Comparison of ENCODE assay signal across 25 cellular contexts in the genomic region with DNA sequence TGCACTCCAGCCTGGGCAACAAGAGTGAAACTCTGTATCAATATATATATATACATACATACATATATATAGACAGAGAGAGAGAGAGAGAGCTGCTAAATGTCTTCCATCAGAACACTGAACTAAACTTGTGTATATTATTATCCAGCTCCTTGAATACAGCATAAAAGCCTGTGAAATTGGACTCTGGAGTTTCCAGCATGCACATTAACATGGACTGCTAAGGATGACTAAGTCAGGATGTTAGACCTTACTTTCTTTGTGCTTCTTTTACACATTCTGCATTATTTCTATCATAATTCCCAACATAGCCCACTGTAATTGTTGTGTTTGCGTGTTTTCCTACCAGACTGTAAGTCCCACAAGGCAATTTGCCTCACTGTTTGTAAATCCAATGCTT.
DNase-seq lines count a peak whose midpoint lies in the region; ATAC-seq and TF ChIP-seq lines count a peak whose summit lies in the region.
"Had no signal": no experiment of that assay in that cellular context is flagged by ENCODE, and none has a peak within 500 bp of the region (broad histone marks: within the 10 kb centered on the region; RNA-seq: fewer than 3 reads in every experiment).

No MANE protein-coding gene starts in this region.

- H4K20me1 ChIP-seq in PC-3 (ENCODE audit: low read length) (no peaks in the 10 kb centered on the region), SK-N-SH (ENCODE audit: insufficient read depth) (no peaks in the 10 kb centered on the region), smooth muscle cell (ENCODE audit: low read depth) (no peaks in the 10 kb centered on the region)
- H4K20me1 ChIP-seq: BLaER1 had no signal

- H3K27me3 ChIP-seq in PC-3 (ENCODE audit: low read length) (no peaks in the 10 kb centered on the region), SK-N-SH (ENCODE audit: insufficient read depth) (no peaks in the 10 kb centered on the region), foreskin keratinocyte (no peaks in the 10 kb centered on the region), smooth muscle cell (ENCODE audit: low read depth) (no peaks in the 10 kb centered on the region), gastrocnemius medialis (no peaks in the 10 kb centered on the region), MG63 (no peaks in the 10 kb centered on the region)
- H3K27me3 ChIP-seq: BE2C, BLaER1 had no signal

- H3K4me1 ChIP-seq in PC-3 (ENCODE audit: insufficient read depth, low read length) (no peaks in the 10 kb centered on the region), SK-N-SH (ENCODE audit: control insufficient read depth in 1 of 2, insufficient read depth in 2 of 2, low read depth in 1 of 2, low read length in 1 of 2) (peaks cover 0 to 3% of the 10 kb centered on the region in 2 experiments; a peak in 2 of 4 replicates), foreskin keratinocyte (peaks cover 13% of the 10 kb centered on the region), smooth muscle cell (ENCODE audit: low read depth) (no peaks in the 10 kb centered on the region), gastrocnemius medialis (no peaks in the 10 kb centered on the region)
- H3K4me1 ChIP-seq: BE2C, BLaER1 had no signal

- TF ChIP-seq POLR2A in gastrocnemius medialis (IDR thresholded peaks at IDR 0.05): no peak

- H3K4me2 ChIP-seq in PC-3 (ENCODE audit: low read length) (no peak overlapping the region), SK-N-SH (no peak overlapping the region), smooth muscle cell (no peak overlapping the region)
- H3K4me2 ChIP-seq: BLaER1 had no signal

- no peak for TF ChIP-seq EP300 in SK-N-SH (IDR thresholded peaks at IDR 0.05; ENCODE audit: borderline replicate concordance in 1 of 2, low read depth in 1 of 2, low read length in 1 of 2)

- H3K36me3 ChIP-seq in PC-3 (ENCODE audit: low read depth, low read length) (no peaks in the 10 kb centered on the region; the same call in 1 of the 2 replicates), SK-N-SH (replicated peaks in 1 of 2; ENCODE audit: control insufficient read depth in 1 of 2, insufficient read depth in 2 of 2, low read length in 1 of 2) (no peaks in the 10 kb centered on the region), smooth muscle cell (ENCODE audit: low read depth) (no peaks in the 10 kb centered on the region), gastrocnemius medialis (no peaks in the 10 kb centered on the region), MG63 (no peaks in the 10 kb centered on the region)
- H3K36me3 ChIP-seq: BE2C, BLaER1 had no signal

- TF ChIP-seq CTCF in PC-3 (conservative IDR thresholded peaks at IDR 0.05; ENCODE audit: low read depth, low read length) (no peak), SK-N-SH (IDR thresholded peaks at IDR 0.05) (no peak), foreskin keratinocyte (conservative IDR thresholded peaks at IDR 0.05) (no peak), smooth muscle cell (IDR thresholded peaks at IDR 0.05; ENCODE audit: borderline replicate concordance, insufficient read depth, poor library complexity, severe bottlenecking) (no peak), gastrocnemius medialis (IDR thresholded peaks at IDR 0.05 in 4 of 5, conservative IDR thresholded peaks at IDR 0.05 in 1 of 5) (no peak)

- no peak for DNase-seq in PC-3
- DNase-seq in SK-N-SH: no peak
- DNase-seq in foreskin keratinocyte: no peak
- no peak for DNase-seq in smooth muscle cell (lab: John Stamatoyannopoulos, UW; ENCODE audit: unreplicated experiment)
- no peak for DNase-seq in gastrocnemius medialis
- DNase-seq in HK-2 (ENCODE audit: unreplicated experiment): no peak
- no peak for DNase-seq in MG63
- DNase-seq: 8988T; ACHN; BE2C; C1 segment of cervical spinal cord; CD4-positive, alpha-beta memory T cell; CD4-positive, CD25-positive, alpha-beta regulatory T cell; CD8-positive, alpha-beta memory T cell; COR-L47; DMS 273 treated with DMSO at 0.1 percent for 48 hours; DMS153; DMS53; DMS79; DND-41; EL; GDM1 had no signal

- H3K9me2 ChIP-seq in PC-3 (replicated peaks; ENCODE audit: low read length) (no peaks in the 10 kb centered on the region), SK-N-SH (no peaks in the 10 kb centered on the region)

- H3K9ac ChIP-seq in PC-3 (ENCODE audit: low read length) (no peak overlapping the region), SK-N-SH (no peak overlapping the region), smooth muscle cell (ENCODE audit: low read depth) (no peak overlapping the region)
- H3K9ac ChIP-seq: BLaER1 had no signal

- H3K79me2 ChIP-seq in PC-3 (ENCODE audit: low read length) (no peaks in the 10 kb centered on the region), SK-N-SH (ENCODE audit: insufficient read depth) (no peaks in the 10 kb centered on the region), smooth muscle cell (ENCODE audit: low read depth) (no peaks in the 10 kb centered on the region)

- intact Hi-C loops in PC-3 (cut with micrococcal nuclease): no loop called here
- intact Hi-C loops in gastrocnemius medialis (cut with DNase I; ENCODE audit: low total_unique reads): no loop called here

- ATAC-seq in PC-3 (peak; percentile 75), foreskin keratinocyte (peak; percentile 41), gastrocnemius medialis (no peak), HG02885 (IDR thresholded peaks at IDR 0.05; ENCODE audit: poor library complexity, unreplicated experiment) (no peak)
- ATAC-seq: GM12878 had no signal

- H2AFZ ChIP-seq in PC-3 (ENCODE audit: low read length): no peak overlapping the region
- H2AFZ ChIP-seq in SK-N-SH (ENCODE audit: low read depth): peak overlapping the region; percentile 9; the same call in 1 of the 2 replicates
- H2AFZ ChIP-seq in smooth muscle cell (ENCODE audit: low read depth): peak overlapping the region; percentile 39

- no peak for TF ChIP-seq RAD21 in SK-N-SH (IDR thresholded peaks at IDR 0.05; ENCODE audit: low read length)

- H3K27ac ChIP-seq in PC-3 (ENCODE audit: low read length): no peak overlapping the region
- H3K27ac ChIP-seq in SK-N-SH (ENCODE audit: low read depth in 2 of 2, low read length in 1 of 2): no peak overlapping the region
- no peak overlapping the region for H3K27ac ChIP-seq in foreskin keratinocyte
- H3K27ac ChIP-seq in smooth muscle cell (ENCODE audit: low read depth): no peak overlapping the region
- H3K27ac ChIP-seq in gastrocnemius medialis: no peak overlapping the region
- H3K27ac ChIP-seq: BLaER1 had no signal

- no peak overlapping the region for H3K4me3 ChIP-seq in PC-3 (ENCODE audit: low read length)
- H3K4me3 ChIP-seq in SK-N-SH (ENCODE audit: low read depth in 2 of 2, low read length in 1 of 2): no peak overlapping the region
- H3K4me3 ChIP-seq in smooth muscle cell: no peak overlapping the region
- H3K4me3 ChIP-seq in gastrocnemius medialis: no peak overlapping the region
- H3K4me3 ChIP-seq in MG63: no peak overlapping the region
- H3K4me3 ChIP-seq: BLaER1, GM12878 had no signal

- CTCF ChIA-PET in PC-3 (lab: Charles Lee) (no interaction called here), SK-N-SH (lab: Yijun Ruan, JAX) (interaction anchor here (1.4 kb wide), 1 partner anchor 265 kb away, joined by 3 read pairs; no protein-coding TSS in a partner anchor)

- WGBS in SK-N-SH (ENCODE audit: low lambda C conversion rate): 96% methylated on average over 1 of the region's 1 CpG
- 100% methylated on average over 1 of the region's 1 CpG for WGBS in smooth muscle cell (ENCODE audit: low lambda C conversion rate)

- no TSS peak for BruUV-seq in PC-3 (replicated peaks; lab: Mats Ljungman, UMichigan)

- in situ Hi-C loops in gastrocnemius medialis (cut with MboI; ENCODE audit: low sequenced_read_pairs in 4 of 4): no loop called here

- POLR2A ChIA-PET in PC-3 (lab: Charles Lee; ENCODE audit: unreplicated experiment) (no interaction called here), SK-N-SH (lab: Yijun Ruan, JAX) (no interaction called here)

- H3F3A ChIP-seq in PC-3 (ENCODE audit: low read length, unreplicated experiment): no peaks in the 10 kb centered on the region
- H3F3A ChIP-seq in SK-N-SH (replicated peaks; ENCODE audit: insufficient read depth): no peaks in the 10 kb centered on the region
- no peaks in the 10 kb centered on the region for H3F3A ChIP-seq in smooth muscle cell (ENCODE audit: low read depth)

- H3K9me3 ChIP-seq in PC-3 (ENCODE audit: low read length): peaks cover 9% of the 10 kb centered on the region; the same call in 1 of the 2 replicates
- H3K9me3 ChIP-seq in SK-N-SH: no peaks in the 10 kb centered on the region
- no peaks in the 10 kb centered on the region for H3K9me3 ChIP-seq in smooth muscle cell (replicated peaks; ENCODE audit: low read depth)
- no peaks in the 10 kb centered on the region for H3K9me3 ChIP-seq in gastrocnemius medialis
- peaks cover 5% of the 10 kb centered on the region for H3K9me3 ChIP-seq in MG63
- H3K9me3 ChIP-seq: BE2C had no signal

TF ChIP-seq in SK-N-SH, 30 proteins besides CTCF, POLR2A, EP300 and RAD21:
- TF ChIP-seq RCOR1 (IDR thresholded peaks at IDR 0.05; ENCODE audit: low read length): no peak
- TF ChIP-seq CHD2 (IDR thresholded peaks at IDR 0.05; ENCODE audit: low read length, partially characterized antibody): no peak
- no peak for TF ChIP-seq MXI1 (IDR thresholded peaks at IDR 0.05; ENCODE audit: low read depth, low read length)
- no peak for TF ChIP-seq TEAD4 (IDR thresholded peaks at IDR 0.05; ENCODE audit: borderline replicate concordance, insufficient read depth)
- TF ChIP-seq NRF1 (IDR thresholded peaks at IDR 0.05; ENCODE audit: low read depth, low read length): no peak
- no peak for TF ChIP-seq FOSL2 (IDR thresholded peaks at IDR 0.05; ENCODE audit: borderline replicate concordance, low read depth)
- no peak for TF ChIP-seq FOXJ3 (CRISPR knock-in tag; IDR thresholded peaks at IDR 0.05)
- TF ChIP-seq IRF3 (IDR thresholded peaks at IDR 0.05; ENCODE audit: low read depth, low read length): no peak
- TF ChIP-seq SMC3 (IDR thresholded peaks at IDR 0.05; ENCODE audit: low read depth, low read length): no peak
- no peak for TF ChIP-seq SIN3A (IDR thresholded peaks at IDR 0.05; ENCODE audit: borderline replicate concordance, low read depth, low read length)
- no peak for TF ChIP-seq ELF1 (IDR thresholded peaks at IDR 0.05)
- TF ChIP-seq RXRA (IDR thresholded peaks at IDR 0.05; ENCODE audit: borderline replicate concordance, low read depth): no peak
- TF ChIP-seq MAX (IDR thresholded peaks at IDR 0.05; ENCODE audit: low read depth): no peak
- TF ChIP-seq TCF12 (IDR thresholded peaks at IDR 0.05): no peak

Comparison
In these comparisons a context has a peak if more than half of its experiments do, and no peak if none do; other contexts are left out.
1. ATAC-seq: peak in PC-3 (single experiment) and foreskin keratinocyte (single experiment); none in gastrocnemius medialis (0 of 2) and HG02885 (single experiment).